19 cellular contexts compared by ENCODE assay signal in genomic region chr19:14459703-14460102, GRCh38. TPM values are rescaled to one million over a fixed set of nuclear protein-coding genes. Genes with fewer than 3 reads are reported as not detected.
DNase-seq lines count a peak whose midpoint lies in the region; ATAC-seq and TF ChIP-seq lines count a peak whose summit lies in the region.
"Had no signal": no experiment of that assay in that cellular context is flagged by ENCODE, and none has a peak within 500 bp of the region (broad histone marks: within the 10 kb centered on the region; RNA-seq: fewer than 3 reads in every experiment).

No MANE protein-coding gene starts in this region.

- H3K36me3 ChIP-seq in DND-41 (ENCODE audit: insufficient read depth, low read length) (peaks cover 76% of the 10 kb centered on the region), neutrophil (peaks cover 96% of the 10 kb centered on the region)

- H4K20me1 ChIP-seq in DND-41 (ENCODE audit: insufficient read depth, low read length): no peaks in the 10 kb centered on the region

- H3K9ac ChIP-seq in DND-41 (ENCODE audit: low read depth, low read length): no peak overlapping the region

- H2AFZ ChIP-seq in DND-41 (ENCODE audit: low read depth, low read length): no peak overlapping the region

- TF ChIP-seq CTCF in DND-41 (IDR thresholded peaks at IDR 0.05; ENCODE audit: borderline replicate concordance, extremely low read depth, low read length, poor library complexity, severe bottlenecking) (no peak), neutrophil (IDR thresholded peaks at IDR 0.05) (no peak), GM20000 (IDR thresholded peaks at IDR 0.05; ENCODE audit: extremely low read depth, missing control alignments) (no peak)

- H3K4me1 ChIP-seq in DND-41 (ENCODE audit: insufficient read depth, low read length): no peaks in the 10 kb centered on the region
- peaks cover 3 to 9% of the 10 kb centered on the region in 2 experiments for H3K4me1 ChIP-seq in neutrophil (ENCODE audit: control insufficient read depth in 1 of 2, insufficient read depth in 1 of 2, low read depth in 1 of 2, low read length in 1 of 2)

- peaks cover 15% of the 10 kb centered on the region for H3K4me1 Mint-ChIP-seq in activated naive CD8-positive, alpha-beta T cell treated with anti-CD3 and anti-CD28 coated beads, Interleukin-2, amount 10 ng/mL, durations not matched to agents 7 days and 5 days

- H3K4me3 Mint-ChIP-seq in activated naive CD8-positive, alpha-beta T cell treated with anti-CD3 and anti-CD28 coated beads, Interleukin-2, amount 10 ng/mL, durations not matched to agents 7 days and 5 days: no peak overlapping the region

- no peaks in the 10 kb centered on the region for H3K9me3 Mint-ChIP-seq in activated naive CD8-positive, alpha-beta T cell treated with anti-CD3 and anti-CD28 coated beads, Interleukin-2, amount 10 ng/mL, durations not matched to agents 7 days and 5 days

- no peak overlapping the region for H3K4me2 ChIP-seq in DND-41 (ENCODE audit: insufficient read depth, low read length)

- peak; percentile 44; the same call in 2 of the 3 replicates for ATAC-seq in DND-41 (ENCODE audit: insufficient read depth, low read depth)
- ATAC-seq in activated naive CD8-positive, alpha-beta T cell treated with anti-CD3 and anti-CD28 coated beads, Interleukin-2, amount 10 ng/mL, durations not matched to agents 7 days and 5 days (ENCODE audit: low read depth): peak; percentile 99
- ATAC-seq: left lobe of liver, PC-3 had no signal

- H3K27ac Mint-ChIP-seq in activated naive CD8-positive, alpha-beta T cell treated with anti-CD3 and anti-CD28 coated beads, Interleukin-2, amount 10 ng/mL, durations not matched to agents 7 days and 5 days: peak overlapping the region; percentile 87

- no peak overlapping the region for H3K27ac ChIP-seq in DND-41 (ENCODE audit: low read length)
- peak overlapping the region; percentile 42 for H3K27ac ChIP-seq in neutrophil
- no peak overlapping the region for H3K27ac ChIP-seq in caudate nucleus (ENCODE audit: low read depth, low read length)
- H3K27ac ChIP-seq: BLaER1 treated with 17β-estradiol and CSF1 and Interleukin-3, amounts not matched to agents 10 nM and 100 nM; brain microvascular endothelial cell; coronary artery; SK-N-MC had no signal

- POLR2A ChIA-PET in activated naive CD8-positive, alpha-beta T cell treated with anti-CD3 and anti-CD28 coated beads, Interleukin-2, amount 10 ng/mL, durations not matched to agents 7 days and 5 days (lab: Charles Lee): interaction anchor here (1.0 kb wide), 1 partner anchor 59 kb away, joined by 3 read pairs; the partner anchor contains the start of gene DNAJB1

- peak; percentile 57 for DNase-seq in activated gamma-delta T cell treated with Interleukin-2 at 50 U/mL for 16 hours
- no peak for DNase-seq in activated gamma-delta T cell (lab: John Stamatoyannopoulos, UW)
- no peak for DNase-seq in DND-41
- DNase-seq in activated naive CD8-positive, alpha-beta T cell treated with anti-CD3 and anti-CD28 coated beads, Interleukin-2, amount 10 ng/mL, durations not matched to agents 7 days and 5 days: no peak
- DNase-seq in UCSD-AML1 (lab: John Stamatoyannopoulos, UW; ENCODE audit: unreplicated experiment): no peak
- no peak for DNase-seq in GM20000 (ENCODE audit: low spot score)
- DNase-seq in caudate nucleus (lab: John Stamatoyannopoulos, UW): no peak
- DNase-seq: ACHN, brain microvascular endothelial cell, DMS 273 treated with DMSO at 0.1 percent for 48 hours, GF-D8, NCI-H2029, NCI-H345, PC-3 had no signal

- H3K36me3 Mint-ChIP-seq in activated naive CD8-positive, alpha-beta T cell treated with anti-CD3 and anti-CD28 coated beads, Interleukin-2, amount 10 ng/mL, durations not matched to agents 7 days and 5 days: peaks cover 31% of the 10 kb centered on the region

- H3K79me2 ChIP-seq in DND-41 (ENCODE audit: insufficient read depth, low read length): no peaks in the 10 kb centered on the region

- H3K27me3 Mint-ChIP-seq in activated naive CD8-positive, alpha-beta T cell treated with anti-CD3 and anti-CD28 coated beads, Interleukin-2, amount 10 ng/mL, durations not matched to agents 7 days and 5 days: no peaks in the 10 kb centered on the region

- no peak overlapping the region for H3K4me3 ChIP-seq in DND-41 (ENCODE audit: low read depth in 1 of 2, low read length in 2 of 2)
- no peak overlapping the region for H3K4me3 ChIP-seq in neutrophil (ENCODE audit: low read depth in 1 of 2, low read length in 1 of 2)
- H3K4me3 ChIP-seq: BLaER1 treated with 17β-estradiol and CSF1 and Interleukin-3, amounts not matched to agents 10 nM and 100 nM; coronary artery; SK-N-MC had no signal

- H3K9me3 ChIP-seq in DND-41 (ENCODE audit: insufficient read depth, low read length, severe bottlenecking) (no peaks in the 10 kb centered on the region), neutrophil (no peaks in the 10 kb centered on the region)
- H3K9me3 ChIP-seq: BLaER1 treated with 17β-estradiol and CSF1 and Interleukin-3, amounts not matched to agents 10 nM and 100 nM had no signal

- H3K27me3 ChIP-seq in DND-41 (ENCODE audit: insufficient read depth, low read length, poor library complexity): no peaks in the 10 kb centered on the region
- H3K27me3 ChIP-seq in neutrophil: no peaks in the 10 kb centered on the region
- H3K27me3 ChIP-seq: BLaER1 treated with 17β-estradiol and CSF1 and Interleukin-3, amounts not matched to agents 10 nM and 100 nM; brain microvascular endothelial cell had no signal

RNA-seq across cellular contexts. Expression of gene PTGER1, which starts 15.5 kb away (rescaled TPM):
- total RNA-seq in activated naive CD8-positive, alpha-beta T cell treated with anti-CD3 and anti-CD28 coated beads, Interleukin-2, amount 10 ng/mL, durations not matched to agents 7 days and 5 days: under 1 TPM; 0.34 to 0.36 TPM

RNA-seq across cellular contexts. Expression of gene PKN1, which starts 26.6 kb away (rescaled TPM):
- total RNA-seq in activated naive CD8-positive, alpha-beta T cell treated with anti-CD3 and anti-CD28 coated beads, Interleukin-2, amount 10 ng/mL, durations not matched to agents 7 days and 5 days: 100 to 1,000 TPM; 244 to 265 TPM

RNA-seq across cellular contexts. Expression of gene GIPC1, which starts 36.2 kb away (rescaled TPM):
- total RNA-seq in activated naive CD8-positive, alpha-beta T cell treated with anti-CD3 and anti-CD28 coated beads, Interleukin-2, amount 10 ng/mL, durations not matched to agents 7 days and 5 days: 10 to 100 TPM; 31.7 to 32.4 TPM

RNA-seq across cellular contexts. Expression of gene DDX39A, which starts 40.6 kb away (rescaled TPM):
- 100 to 1,000 TPM; 192 to 202 TPM for total RNA-seq in activated naive CD8-positive, alpha-beta T cell treated with anti-CD3 and anti-CD28 coated beads, Interleukin-2, amount 10 ng/mL, durations not matched to agents 7 days and 5 days

RNA-seq across cellular contexts. Expression of gene DNAJB1, which starts 58.5 kb away (rescaled TPM):
- total RNA-seq in activated naive CD8-positive, alpha-beta T cell treated with anti-CD3 and anti-CD28 coated beads, Interleukin-2, amount 10 ng/mL, durations not matched to agents 7 days and 5 days: 100 to 1,000 TPM; 103 to 110 TPM
